15 cellular contexts compared by ENCODE assay signal in the genomic region with DNA sequence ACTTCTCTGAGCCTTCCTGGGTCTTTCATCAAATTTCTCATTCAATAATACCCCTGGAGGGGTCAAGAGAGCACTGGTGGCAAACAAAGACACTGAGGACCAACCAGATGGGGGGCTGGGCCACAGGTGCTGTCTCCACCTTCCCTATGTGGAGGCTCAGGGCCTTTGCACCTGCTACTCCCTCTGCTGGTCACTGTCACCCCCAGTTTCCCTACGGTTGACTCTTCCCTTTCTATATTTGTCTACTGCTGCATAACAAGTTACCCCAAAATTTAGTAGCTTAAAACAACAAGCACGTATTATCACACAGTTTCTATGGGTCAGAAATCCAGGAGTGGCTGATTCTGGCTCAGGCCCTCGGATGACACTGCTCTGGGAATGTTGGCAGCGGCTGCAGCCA.
DNase-seq lines count a peak whose midpoint lies in the region; ATAC-seq and TF ChIP-seq lines count a peak whose summit lies in the region.
"Had no signal": no experiment of that assay in that cellular context is flagged by ENCODE, and none has a peak within 500 bp of the region (broad histone marks: within the 10 kb centered on the region; RNA-seq: fewer than 3 reads in every experiment).

No MANE protein-coding gene starts in this region.

- no peak overlapping the region for H3K4me2 ChIP-seq in osteoblast (ENCODE audit: insufficient read depth, low read length)

- DNase-seq in GM12865 (ENCODE audit: low read depth) (peak; percentile 33), retinal pigment epithelial cell (ENCODE audit: low read depth) (no peak), osteoblast (ENCODE audit: insufficient read length, low spot score, missing footprints) (no peak), upper lobe of left lung (no peak), left lung (no peak)
- DNase-seq in activated CD4-positive, alpha-beta memory T cell treated with anti-CD3 and anti-CD28 coated beads, Interleukin-2, amount 10 ng/mL, durations not matched to agents 7 days and 5 days, result peak; percentile 37
- DNase-seq: dermis blood vessel endothelial cell, Kasumi-1, SJCRH30 had no signal

- no peaks in the 10 kb centered on the region for H4K20me1 ChIP-seq in osteoblast (ENCODE audit: insufficient read depth, low read length)

- no peaks in the 10 kb centered on the region for H3K79me2 ChIP-seq in osteoblast (ENCODE audit: insufficient read depth, low read length)

- TF ChIP-seq EP300 in Ishikawa (IDR thresholded peaks at IDR 0.05; ENCODE audit: borderline replicate concordance) (no peak), upper lobe of left lung (IDR thresholded peaks at IDR 0.05) (no peak)

- H3K27ac ChIP-seq in osteoblast (ENCODE audit: low read depth, low read length), result no peak overlapping the region
- H3K27ac ChIP-seq in upper lobe of left lung, result no peak overlapping the region
- H3K27ac ChIP-seq in left lung, result no peak overlapping the region
- H3K27ac ChIP-seq: C4-2B, lower lobe of right lung, SJCRH30 had no signal

- ATAC-seq in upper lobe of left lung (ENCODE audit: low FRiP score in 2 of 2), result no peak
- ATAC-seq in left lung, result no peak
- no peak for ATAC-seq in HG03565 (IDR thresholded peaks at IDR 0.05; ENCODE audit: unreplicated experiment)
- ATAC-seq: lower lobe of right lung, sciatic nerve had no signal

- H3K36me3 ChIP-seq in osteoblast (ENCODE audit: insufficient read depth, low read length) (no peaks in the 10 kb centered on the region), upper lobe of left lung (no peaks in the 10 kb centered on the region), left lung (no peaks in the 10 kb centered on the region)
- H3K36me3 ChIP-seq: lower lobe of right lung, SJCRH30 had no signal

- H3K4me3 ChIP-seq in GM12865 (ENCODE audit: low read depth, low read length), result no peak overlapping the region
- H3K4me3 ChIP-seq in retinal pigment epithelial cell (ENCODE audit: low read length), result no peak overlapping the region
- H3K4me3 ChIP-seq in osteoblast (ENCODE audit: insufficient read depth, low read length), result no peak overlapping the region
- H3K4me3 ChIP-seq in upper lobe of left lung, result no peak overlapping the region
- no peak overlapping the region for H3K4me3 ChIP-seq in left lung
- H3K4me3 ChIP-seq: lower lobe of right lung, SJCRH30 had no signal

- H3K4me3 Mint-ChIP-seq in activated CD4-positive, alpha-beta memory T cell treated with anti-CD3 and anti-CD28 coated beads, Interleukin-2, amount 10 ng/mL, durations not matched to agents 7 days and 5 days, result no peak overlapping the region
- H3K4me3 Mint-ChIP-seq: nephron had no signal

- CTCF ChIA-PET in activated CD4-positive, alpha-beta memory T cell treated with anti-CD3 and anti-CD28 coated beads, Interleukin-2, amount 10 ng/mL, durations not matched to agents 7 days and 5 days (lab: Charles Lee), result interaction anchor here (0.5 to 1.4 kb wide), 3 partner anchors 8 to 1335 kb away, joined by 3 to 4 read pairs (median 3); no protein-coding TSS in a partner anchor

- no peak overlapping the region for H3K27ac Mint-ChIP-seq in activated CD4-positive, alpha-beta memory T cell treated with anti-CD3 and anti-CD28 coated beads, Interleukin-2, amount 10 ng/mL, durations not matched to agents 7 days and 5 days
- H3K27ac Mint-ChIP-seq: nephron had no signal

- POLR2A ChIA-PET in activated CD4-positive, alpha-beta memory T cell treated with anti-CD3 and anti-CD28 coated beads, Interleukin-2, amount 10 ng/mL, durations not matched to agents 7 days and 5 days (lab: Charles Lee), result interaction anchor here (0.6 kb wide), 1 partner anchor 171 kb away, joined by 3 read pairs; no protein-coding TSS in a partner anchor

- H3K4me1 ChIP-seq in osteoblast (ENCODE audit: insufficient read depth, low read length) (no peaks in the 10 kb centered on the region), upper lobe of left lung (peaks cover 0 to 14% (median 11%) of the 10 kb centered on the region in 4 donors), left lung (peaks cover 9 to 12% of the 10 kb centered on the region in 2 donors)
- H3K4me1 ChIP-seq: SJCRH30 had no signal

- H2AFZ ChIP-seq in osteoblast (ENCODE audit: low read length), result no peak overlapping the region

- peaks cover 9% of the 10 kb centered on the region for H3K27me3 Mint-ChIP-seq in activated CD4-positive, alpha-beta memory T cell treated with anti-CD3 and anti-CD28 coated beads, Interleukin-2, amount 10 ng/mL, durations not matched to agents 7 days and 5 days

- peaks cover 17% of the 10 kb centered on the region for H3K27me3 ChIP-seq in osteoblast (ENCODE audit: insufficient read depth, low read length)
- H3K27me3 ChIP-seq in upper lobe of left lung, result no peaks in the 10 kb centered on the region
- no peaks in the 10 kb centered on the region for H3K27me3 ChIP-seq in left lung

- TF ChIP-seq CTCF in GM12865 (IDR thresholded peaks at IDR 0.05; ENCODE audit: insufficient read depth, low read depth, low read length, missing control alignments) (peak; percentile 43), retinal pigment epithelial cell (conservative IDR thresholded peaks at IDR 0.05; ENCODE audit: low read depth, low read length) (peak; percentile 15), osteoblast (IDR thresholded peaks at IDR 0.05; ENCODE audit: extremely low read depth, low read depth, low read length) (no peak), upper lobe of left lung (IDR thresholded peaks at IDR 0.05) (no peak), left lung (IDR thresholded peaks at IDR 0.05) (no peak)

- no peaks in the 10 kb centered on the region for H3K36me3 Mint-ChIP-seq in activated CD4-positive, alpha-beta memory T cell treated with anti-CD3 and anti-CD28 coated beads, Interleukin-2, amount 10 ng/mL, durations not matched to agents 7 days and 5 days (ENCODE audit: low read depth)

- TF ChIP-seq POLR2A in upper lobe of left lung (IDR thresholded peaks at IDR 0.05), result no peak

- peaks cover 21% of the 10 kb centered on the region for H3K4me1 Mint-ChIP-seq in activated CD4-positive, alpha-beta memory T cell treated with anti-CD3 and anti-CD28 coated beads, Interleukin-2, amount 10 ng/mL, durations not matched to agents 7 days and 5 days

- TF ChIP-seq RAD21 in Ishikawa (IDR thresholded peaks at IDR 0.05; ENCODE audit: low read depth), result 0 out of 2 replicates have a peak, but pooled peaks have one; percentile 5

- intact Hi-C loops in left lung (cut with DNase I), result no loop called here

- H3K9me3 ChIP-seq in osteoblast (ENCODE audit: low read depth, low read length), result no peaks in the 10 kb centered on the region
- H3K9me3 ChIP-seq in upper lobe of left lung, result no peaks in the 10 kb centered on the region
- no peaks in the 10 kb centered on the region for H3K9me3 ChIP-seq in left lung
- H3K9me3 ChIP-seq: lower lobe of right lung, SJCRH30 had no signal

- H3K9me3 Mint-ChIP-seq in activated CD4-positive, alpha-beta memory T cell treated with anti-CD3 and anti-CD28 coated beads, Interleukin-2, amount 10 ng/mL, durations not matched to agents 7 days and 5 days, result no peaks in the 10 kb centered on the region
- H3K9me3 Mint-ChIP-seq: nephron had no signal

- 90 to 94% methylated on average over 4 of the region's 4 CpGs for WGBS in upper lobe of left lung, 2 donors

TF ChIP-seq in Ishikawa, 13 proteins besides CTCF, POLR2A, EP300 and RAD21:
- TF ChIP-seq CREB1 (IDR thresholded peaks at IDR 0.05; ENCODE audit: low read depth), result no peak
- TF ChIP-seq EGR1 (IDR thresholded peaks at IDR 0.05), result no peak
- no peak for TF ChIP-seq YY1 (IDR thresholded peaks at IDR 0.05; ENCODE audit: low read depth)
- no peak for TF ChIP-seq FOXM1 (IDR thresholded peaks at IDR 0.05; ENCODE audit: borderline replicate concordance, low read depth)
- TF ChIP-seq, protein P1, sequence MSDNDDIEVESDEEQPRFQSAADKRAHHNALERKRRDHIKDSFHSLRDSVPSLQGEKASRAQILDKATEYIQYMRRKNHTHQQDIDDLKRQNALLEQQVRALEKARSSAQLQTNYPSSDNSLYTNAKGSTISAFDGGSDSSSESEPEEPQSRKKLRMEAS (IDR thresholded peaks at IDR 0.05), result no peak
- TF ChIP-seq, protein P2, sequence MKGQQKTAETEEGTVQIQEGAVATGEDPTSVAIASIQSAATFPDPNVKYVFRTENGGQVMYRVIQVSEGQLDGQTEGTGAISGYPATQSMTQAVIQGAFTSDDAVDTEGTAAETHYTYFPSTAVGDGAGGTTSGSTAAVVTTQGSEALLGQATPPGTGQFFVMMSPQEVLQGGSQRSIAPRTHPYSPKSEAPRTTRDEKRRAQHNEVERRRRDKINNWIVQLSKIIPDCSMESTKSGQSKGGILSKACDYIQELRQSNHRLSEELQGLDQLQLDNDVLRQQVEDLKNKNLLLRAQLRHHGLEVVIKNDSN (IDR thresholded peaks at IDR 0.05), result no peak
- TF ChIP-seq TCF12 (IDR thresholded peaks at IDR 0.05; ENCODE audit: low read depth), result no peak
- TF ChIP-seq, protein P3, sequence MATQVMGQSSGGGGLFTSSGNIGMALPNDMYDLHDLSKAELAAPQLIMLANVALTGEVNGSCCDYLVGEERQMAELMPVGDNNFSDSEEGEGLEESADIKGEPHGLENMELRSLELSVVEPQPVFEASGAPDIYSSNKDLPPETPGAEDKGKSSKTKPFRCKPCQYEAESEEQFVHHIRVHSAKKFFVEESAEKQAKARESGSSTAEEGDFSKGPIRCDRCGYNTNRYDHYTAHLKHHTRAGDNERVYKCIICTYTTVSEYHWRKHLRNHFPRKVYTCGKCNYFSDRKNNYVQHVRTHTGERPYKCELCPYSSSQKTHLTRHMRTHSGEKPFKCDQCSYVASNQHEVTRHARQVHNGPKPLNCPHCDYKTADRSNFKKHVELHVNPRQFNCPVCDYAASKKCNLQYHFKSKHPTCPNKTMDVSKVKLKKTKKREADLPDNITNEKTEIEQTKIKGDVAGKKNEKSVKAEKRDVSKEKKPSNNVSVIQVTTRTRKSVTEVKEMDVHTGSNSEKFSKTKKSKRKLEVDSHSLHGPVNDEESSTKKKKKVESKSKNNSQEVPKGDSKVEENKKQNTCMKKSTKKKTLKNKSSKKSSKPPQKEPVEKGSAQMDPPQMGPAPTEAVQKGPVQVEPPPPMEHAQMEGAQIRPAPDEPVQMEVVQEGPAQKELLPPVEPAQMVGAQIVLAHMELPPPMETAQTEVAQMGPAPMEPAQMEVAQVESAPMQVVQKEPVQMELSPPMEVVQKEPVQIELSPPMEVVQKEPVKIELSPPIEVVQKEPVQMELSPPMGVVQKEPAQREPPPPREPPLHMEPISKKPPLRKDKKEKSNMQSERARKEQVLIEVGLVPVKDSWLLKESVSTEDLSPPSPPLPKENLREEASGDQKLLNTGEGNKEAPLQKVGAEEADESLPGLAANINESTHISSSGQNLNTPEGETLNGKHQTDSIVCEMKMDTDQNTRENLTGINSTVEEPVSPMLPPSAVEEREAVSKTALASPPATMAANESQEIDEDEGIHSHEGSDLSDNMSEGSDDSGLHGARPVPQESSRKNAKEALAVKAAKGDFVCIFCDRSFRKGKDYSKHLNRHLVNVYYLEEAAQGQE (IDR thresholded peaks at IDR 0.05; ENCODE audit: low read depth), result no peak
- no peak for TF ChIP-seq TEAD4 (IDR thresholded peaks at IDR 0.05)
- no peak for TF ChIP-seq NFIC (IDR thresholded peaks at IDR 0.05)

Comparison
In these comparisons a context has a peak if more than half of its experiments do, and no peak if none do; other contexts are left out.
1. DNase-seq: peak in GM12865 (single experiment) and activated CD4-positive, alpha-beta memory T cell treated with anti-CD3 and anti-CD28 coated beads, Interleukin-2, amount 10 ng/mL, durations not matched to agents 7 days and 5 days (single experiment); none in retinal pigment epithelial cell (single experiment), osteoblast (single experiment), upper lobe of left lung (0 of 2) and left lung (0 of 2).
2. CTCF ChIP-seq: peak in GM12865 (single experiment) and retinal pigment epithelial cell (single experiment); none in osteoblast (single experiment), upper lobe of left lung (0 of 6) and left lung (0 of 2).